ENCODE assay signal across 11 cellular contexts in genomic region chr16:46404028-46404427, GRCh38.
"Had no signal": no experiment of that assay in that cellular context is flagged by ENCODE, and none has a peak within 500 bp of the region (broad histone marks: within the 10 kb centered on the region; RNA-seq: fewer than 3 reads in every experiment).

No MANE protein-coding gene starts in this region.

- H3K9me3 ChIP-seq: HAP-1 had no signal

- H3K4me3 ChIP-seq: GM23248, GM23338, HAP-1 had no signal

- DNase-seq: GM23248, GOT3, H7, H9, HCEC 1CT, HFFc6 had no signal

- H2AFZ ChIP-seq: GM23248, GM23338 had no signal

- H3K9ac ChIP-seq: GM23248 had no signal

- H3K4me1 ChIP-seq: HAP-1 had no signal

- FAIRE-seq: H1, H54 had no signal

- H3K36me3 ChIP-seq: HAP-1 had no signal

- H3K27ac ChIP-seq: GM23248 had no signal

- H3K4me2 ChIP-seq: GM23338 had no signal

- ATAC-seq: GM23338, HCT116 had no signal
